8 cellular contexts compared by ENCODE assay signal in the genomic region with DNA sequence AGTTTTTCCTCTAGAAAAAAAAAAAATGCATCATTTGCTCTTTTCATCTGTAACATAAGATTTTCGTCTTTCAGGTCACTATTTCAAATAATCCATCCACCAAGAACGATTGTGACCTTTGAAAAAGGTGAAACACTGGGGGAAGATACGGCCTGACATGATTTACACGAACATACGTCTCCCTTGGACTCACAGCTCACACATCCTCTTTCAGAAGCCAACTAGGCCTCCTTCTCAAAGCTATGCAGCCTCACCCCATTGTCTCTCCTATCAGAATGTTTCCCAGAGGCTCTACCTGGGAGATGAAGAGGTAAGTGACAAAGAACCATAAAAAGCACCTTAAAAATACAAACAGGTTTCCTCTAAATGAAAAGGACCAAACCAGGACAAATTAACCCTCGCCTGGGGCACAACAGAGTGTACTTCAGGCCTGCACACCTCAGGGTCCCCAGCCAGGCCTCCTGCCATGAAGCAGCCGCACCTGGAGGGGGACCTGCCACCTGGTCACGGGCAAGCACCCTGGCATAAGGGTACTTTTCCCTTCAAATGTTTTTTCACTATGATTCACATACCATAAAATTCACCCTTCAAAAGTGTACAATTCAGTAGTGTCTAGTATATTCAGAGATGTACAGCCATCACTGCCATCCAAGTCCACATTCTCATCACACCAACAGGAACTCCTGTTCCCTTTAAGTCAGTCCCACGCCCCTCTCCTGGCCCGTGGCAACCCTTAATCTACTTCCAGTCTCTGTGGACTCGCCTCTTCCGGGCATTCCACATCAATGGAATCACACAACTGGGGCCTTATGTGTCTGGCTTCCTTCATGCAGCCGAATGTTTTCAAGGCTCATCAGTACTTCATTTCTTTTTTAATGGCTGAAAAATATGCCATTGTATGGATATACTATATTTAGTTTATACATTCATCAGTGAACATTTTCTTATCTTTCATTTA. TPM values are rescaled to one million over a fixed set of nuclear protein-coding genes. Genes with fewer than 3 reads are reported as not detected.
A peak's percentile ranks its signal among the peaks of the same experiment; 100 is the strongest.
DNase-seq lines count a peak whose midpoint lies in the region; ATAC-seq and TF ChIP-seq lines count a peak whose summit lies in the region.

No MANE protein-coding gene starts in this region.

- H3K4me1 ChIP-seq in ascending aorta (peaks cover 0 to 62% of the 10 kb centered on the region in 2 donors), lung (ENCODE audit: control insufficient read depth in 2 of 2, insufficient read depth in 2 of 2, low read length in 2 of 2) (peaks cover 14 to 30% of the 10 kb centered on the region in 2 donors), HAP-1 (no peaks in the 10 kb centered on the region)

- DNase-seq in AG08395 (ENCODE audit: low spot score) (peak; percentile 65), ascending aorta (ENCODE audit: low spot score in 2 of 2) (peak in 1 of 2 donors; percentile 86), lung (ENCODE audit: low spot score) (no peak), HAP-1 (ENCODE audit: low spot score in 2 of 2) (no peak), OCI-M2 (lab: John Stamatoyannopoulos, UW; ENCODE audit: unreplicated experiment) (no peak), HCEC 1CT (no peak)

- intact Hi-C loops in ascending aorta (cut with DNase I), result no loop called here

- H3K36me3 ChIP-seq in ascending aorta (peaks cover 6 to 14% of the 10 kb centered on the region in 2 donors), lung (ENCODE audit: control insufficient read depth in 2 of 2, insufficient read depth in 2 of 2, low read length in 2 of 2) (peaks cover 3 to 6% of the 10 kb centered on the region in 2 donors), HAP-1 (replicated peaks) (peaks cover 34% of the 10 kb centered on the region)

- H3K27me3 ChIP-seq in ascending aorta (no peaks in the 10 kb centered on the region), lung (ENCODE audit: control insufficient read depth, insufficient read depth) (no peaks in the 10 kb centered on the region), HAP-1 (ENCODE audit: low read depth) (no peaks in the 10 kb centered on the region)

- H3K27ac ChIP-seq in ascending aorta, result peak overlapping the region; percentile 90 to 92
- H3K27ac ChIP-seq in lung (ENCODE audit: low read depth in 1 of 2, low read length in 1 of 2), result peak overlapping the region; percentile 52 to 87

- H3K4me3 ChIP-seq in ascending aorta (peak overlapping the region in 1 of 2 donors; percentile 4), lung (no peak overlapping the region), HAP-1 (no peak overlapping the region)

- in situ Hi-C loops in HAP-1 (cut with MboI; ENCODE audit: low sequenced_read_pairs), result no loop called here

- peak; percentile 33 for ATAC-seq in GM19035 (IDR thresholded peaks at IDR 0.05; ENCODE audit: unreplicated experiment)
- ATAC-seq in HG03196 (IDR thresholded peaks at IDR 0.05; ENCODE audit: unreplicated experiment), result peak; percentile 31
- ATAC-seq in lung (ENCODE audit: insufficient read depth, low FRiP score), result no peak

- no peaks in the 10 kb centered on the region for H3K9me3 ChIP-seq in ascending aorta
- no peaks in the 10 kb centered on the region for H3K9me3 ChIP-seq in lung (ENCODE audit: control insufficient read depth in 2 of 2, insufficient read depth in 1 of 2, low read length in 1 of 2)
- no peaks in the 10 kb centered on the region for H3K9me3 ChIP-seq in HAP-1

- WGBS in lung, 2 donors, result 63 to 69% methylated on average over 13 of the region's 13 CpGs

- TF ChIP-seq CTCF in ascending aorta (IDR thresholded peaks at IDR 0.05) (no peak), lung (IDR thresholded peaks at IDR 0.05; ENCODE audit: control extremely low read depth, extremely low read depth) (no peak)

RNA-seq across cellular contexts. Expression of a gene that starts 5.4 kb away (rescaled TPM):
- total RNA-seq in ascending aorta (39.3 TPM), lung (10 to 100 TPM; 30.1 to 42.4 TPM)
- 10 to 100 TPM; 11.7 to 33.7 TPM for polyA plus RNA-seq in lung

RNA-seq across cellular contexts. Expression of a gene that starts 34.9 kb away (rescaled TPM):
- total RNA-seq in ascending aorta, result 9.5 TPM
- 1 to 10 TPM; 1.5 to 7.0 TPM for total RNA-seq in lung
- 10 to 100 TPM in 1 of 2 donors, under 1 TPM in 1; 0.39 to 25.4 TPM for polyA plus RNA-seq in lung
